In the genomic region with DNA sequence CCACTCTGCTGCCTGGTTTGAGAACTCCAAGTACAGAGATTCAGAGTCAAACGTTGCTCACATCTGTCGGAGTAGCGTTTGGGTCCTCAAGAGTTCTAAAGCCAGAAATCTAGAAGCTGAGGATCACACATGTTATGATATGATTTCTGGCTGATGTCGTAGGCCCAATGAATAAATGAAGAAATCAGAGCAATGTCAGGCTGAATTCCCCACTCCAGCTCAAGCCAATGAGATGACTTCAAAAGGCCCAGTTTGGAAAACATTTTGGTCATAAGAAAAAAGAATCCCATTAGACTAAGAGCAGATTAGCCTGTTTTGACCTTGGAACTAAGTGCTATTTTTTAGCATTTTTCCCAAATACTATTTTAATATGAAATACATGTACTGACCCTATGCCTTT, we compare ENCODE assay signal across 11 cellular contexts.
DNase-seq lines count a peak whose midpoint lies in the region; ATAC-seq, FAIRE-seq and TF ChIP-seq lines count a peak whose summit lies in the region.
"Had no signal": no experiment of that assay in that cellular context is flagged by ENCODE, and none has a peak within 500 bp of the region (broad histone marks: within the 10 kb centered on the region; RNA-seq: fewer than 3 reads in every experiment).

No MANE protein-coding gene starts in this region.

- H3K36me3 ChIP-seq in KMS-11 (ENCODE audit: insufficient read depth) (no peaks in the 10 kb centered on the region), kidney (ENCODE audit: control insufficient read depth in 1 of 2, insufficient read depth in 2 of 2, low read length in 2 of 2) (peaks cover 0 to 41% of the 10 kb centered on the region in 2 donors)

- peaks cover 87% of the 10 kb centered on the region for H3K4me1 ChIP-seq in KMS-11 (ENCODE audit: low read depth, poor library complexity, severe bottlenecking)
- H3K4me1 ChIP-seq in kidney (ENCODE audit: control insufficient read depth in 1 of 2, insufficient read depth in 1 of 2, low read depth in 1 of 2, low read length in 2 of 2), result peaks cover 27 to 34% of the 10 kb centered on the region in 2 donors

- H3K4me2 ChIP-seq in KMS-11, result peak overlapping the region; percentile 38; the same call in 1 of the 2 replicates

- H3K9ac ChIP-seq in KMS-11 (no peak overlapping the region), kidney (ENCODE audit: low read length in 2 of 2) (no peak overlapping the region)

- H3K27me3 ChIP-seq in KMS-11 (ENCODE audit: insufficient read depth, low read depth), result no peaks in the 10 kb centered on the region

- peaks cover 18% of the 10 kb centered on the region; the same call in 1 of the 2 replicates for H3K79me2 ChIP-seq in KMS-11 (ENCODE audit: insufficient read depth, low read depth)

- FAIRE-seq in kidney (lab: Jason Lieb, UNC) (no peak), GM19239 (lab: Jason Lieb, UNC) (no peak)
- FAIRE-seq: H1 had no signal

- peaks cover 95% of the 10 kb centered on the region for H3K4me1 Mint-ChIP-seq in activated T-helper 2 cell treated with anti-CD3 and anti-CD28 coated beads, Interferon-gamma antibody, Interleukin-2, Interleukin-4, amounts not matched to agents 10 μg/mL and 5 μg/mL and 100 μg/mL, durations not matched to agents 14 hours and 24 hours and 36 hours (ENCODE audit: low read depth)
- peaks cover 97% of the 10 kb centered on the region for H3K4me1 Mint-ChIP-seq in stimulated activated naive CD8-positive, alpha-beta T cell treated with anti-CD3 and anti-CD28 coated beads, Interleukin-15, amount 100 ng/mL, for 72 hours

- no peak overlapping the region for H3K27ac ChIP-seq in KMS-11
- H3K27ac ChIP-seq in kidney (ENCODE audit: low read depth in 2 of 2, low read length in 2 of 2), result peak overlapping the region; percentile 51 to 64

- no peaks in the 10 kb centered on the region for H3K27me3 Mint-ChIP-seq in activated T-helper 2 cell treated with anti-CD3 and anti-CD28 coated beads, Interferon-gamma antibody, Interleukin-2, Interleukin-4, amounts not matched to agents 10 μg/mL and 5 μg/mL and 100 μg/mL, durations not matched to agents 14 hours and 24 hours and 36 hours (ENCODE audit: low read depth)
- no peaks in the 10 kb centered on the region for H3K27me3 Mint-ChIP-seq in stimulated activated naive CD8-positive, alpha-beta T cell treated with anti-CD3 and anti-CD28 coated beads, Interleukin-15, amount 100 ng/mL, for 72 hours

- DNase-seq in activated T-helper 2 cell treated with anti-CD3 and anti-CD28 coated beads, Interferon-gamma antibody, Interleukin-2, Interleukin-4, amounts not matched to agents 10 μg/mL and 5 μg/mL and 100 μg/mL, durations not matched to agents 14 hours and 24 hours and 36 hours (ENCODE audit: low spot score), result no peak
- DNase-seq in kidney, result no peak
- no peak for DNase-seq in stimulated activated naive CD8-positive, alpha-beta T cell treated with anti-CD3 and anti-CD28 coated beads, Interleukin-15, amount 100 ng/mL, for 72 hours
- no peak for DNase-seq in GM19239 (ENCODE audit: insufficient read length, low spot score)
- DNase-seq in EL, result no peak
- DNase-seq in GDM1 (lab: John Stamatoyannopoulos, UW), result no peak
- DNase-seq: hippocampal formation; NCI-H774; stimulated activated CD4-positive, alpha-beta T cell treated with anti-CD3 and anti-CD28 coated beads, Interleukin-1b, Interleukin-23, amount 100 ng/mL, for 48 hours had no signal

- ATAC-seq in stimulated activated naive CD8-positive, alpha-beta T cell treated with anti-CD3 and anti-CD28 coated beads, Interleukin-15, amount 100 ng/mL, for 72 hours, result no peak

- no peaks in the 10 kb centered on the region for H3K9me3 Mint-ChIP-seq in activated T-helper 2 cell treated with anti-CD3 and anti-CD28 coated beads, Interferon-gamma antibody, Interleukin-2, Interleukin-4, amounts not matched to agents 10 μg/mL and 5 μg/mL and 100 μg/mL, durations not matched to agents 14 hours and 24 hours and 36 hours
- H3K9me3 Mint-ChIP-seq in stimulated activated naive CD8-positive, alpha-beta T cell treated with anti-CD3 and anti-CD28 coated beads, Interleukin-15, amount 100 ng/mL, for 72 hours, result no peaks in the 10 kb centered on the region

- intact Hi-C loops in activated T-helper 2 cell treated with anti-CD3 and anti-CD28 coated beads, Interferon-gamma antibody, Interleukin-2, Interleukin-4, amounts not matched to agents 10 μg/mL and 5 μg/mL and 100 μg/mL, durations not matched to agents 14 hours and 24 hours and 36 hours (cut with micrococcal nuclease), result loop anchor here (5.0 kb wide), 1 partner anchor 212 kb away; a partner anchor contains a TSS
- intact Hi-C loops in kidney (cut with DNase I), result no loop called here

- H3K4me3 ChIP-seq in KMS-11 (IDR thresholded peaks at IDR 0.05; ENCODE audit: insufficient read depth, low read depth, low read length) (no peak overlapping the region), kidney (ENCODE audit: low read length in 2 of 2) (no peak overlapping the region)

- TF ChIP-seq CTCF in KMS-11 (conservative IDR thresholded peaks at IDR 0.05; ENCODE audit: low read depth, low read length) (no peak), kidney (IDR thresholded peaks at IDR 0.05; ENCODE audit: borderline replicate concordance, extremely low read depth, insufficient read depth) (no peak)

- peak overlapping the region; percentile 95 for H3K27ac Mint-ChIP-seq in activated T-helper 2 cell treated with anti-CD3 and anti-CD28 coated beads, Interferon-gamma antibody, Interleukin-2, Interleukin-4, amounts not matched to agents 10 μg/mL and 5 μg/mL and 100 μg/mL, durations not matched to agents 14 hours and 24 hours and 36 hours
- H3K27ac Mint-ChIP-seq in stimulated activated naive CD8-positive, alpha-beta T cell treated with anti-CD3 and anti-CD28 coated beads, Interleukin-15, amount 100 ng/mL, for 72 hours, result peak overlapping the region; percentile 94 to 95

- peak overlapping the region; percentile 75 for H3K4me3 Mint-ChIP-seq in activated T-helper 2 cell treated with anti-CD3 and anti-CD28 coated beads, Interferon-gamma antibody, Interleukin-2, Interleukin-4, amounts not matched to agents 10 μg/mL and 5 μg/mL and 100 μg/mL, durations not matched to agents 14 hours and 24 hours and 36 hours (ENCODE audit: low read depth)
- H3K4me3 Mint-ChIP-seq in stimulated activated naive CD8-positive, alpha-beta T cell treated with anti-CD3 and anti-CD28 coated beads, Interleukin-15, amount 100 ng/mL, for 72 hours, result peak overlapping the region; percentile 64 to 90

- H3K36me3 Mint-ChIP-seq in activated T-helper 2 cell treated with anti-CD3 and anti-CD28 coated beads, Interferon-gamma antibody, Interleukin-2, Interleukin-4, amounts not matched to agents 10 μg/mL and 5 μg/mL and 100 μg/mL, durations not matched to agents 14 hours and 24 hours and 36 hours (ENCODE audit: low read depth), result peaks cover 100% of the 10 kb centered on the region

- H2AFZ ChIP-seq in KMS-11 (ENCODE audit: low read depth), result no peak overlapping the region

- H4K20me1 ChIP-seq in KMS-11 (ENCODE audit: insufficient read depth), result no peaks in the 10 kb centered on the region

- H3K9me3 ChIP-seq in kidney (ENCODE audit: control insufficient read depth in 1 of 2, low read length in 2 of 2), result no peaks in the 10 kb centered on the region
